In the genomic region with DNA sequence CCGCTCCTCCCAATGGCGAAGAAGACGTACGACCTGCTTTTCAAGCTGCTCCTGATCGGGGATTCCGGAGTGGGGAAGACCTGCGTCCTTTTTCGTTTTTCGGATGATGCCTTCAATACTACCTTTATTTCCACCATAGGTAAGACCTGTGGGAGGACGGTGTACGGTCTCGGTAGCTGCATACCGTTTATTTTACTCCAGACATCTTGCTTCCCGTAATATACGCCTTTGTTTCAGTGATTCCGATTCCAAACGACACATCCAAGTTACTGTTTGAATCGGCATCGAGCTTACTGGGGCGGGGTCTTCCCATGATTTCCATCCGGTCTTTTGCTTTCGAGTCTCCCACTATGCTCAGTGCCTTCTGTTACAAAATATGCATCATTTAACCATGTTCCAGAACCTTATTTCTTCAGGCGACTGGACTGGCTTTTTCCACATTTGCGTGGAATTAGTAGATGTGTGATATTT, we compare ENCODE assay signal across 1 cellular context.
TF ChIP-seq lines count a peak whose summit lies in the region.

No MANE protein-coding gene starts in this region.

TF ChIP-seq in HCT116, 20 proteins besides CTCF, POLR2A, EP300 and RAD21 (continued from another document):
- TF ChIP-seq, protein P1, sequence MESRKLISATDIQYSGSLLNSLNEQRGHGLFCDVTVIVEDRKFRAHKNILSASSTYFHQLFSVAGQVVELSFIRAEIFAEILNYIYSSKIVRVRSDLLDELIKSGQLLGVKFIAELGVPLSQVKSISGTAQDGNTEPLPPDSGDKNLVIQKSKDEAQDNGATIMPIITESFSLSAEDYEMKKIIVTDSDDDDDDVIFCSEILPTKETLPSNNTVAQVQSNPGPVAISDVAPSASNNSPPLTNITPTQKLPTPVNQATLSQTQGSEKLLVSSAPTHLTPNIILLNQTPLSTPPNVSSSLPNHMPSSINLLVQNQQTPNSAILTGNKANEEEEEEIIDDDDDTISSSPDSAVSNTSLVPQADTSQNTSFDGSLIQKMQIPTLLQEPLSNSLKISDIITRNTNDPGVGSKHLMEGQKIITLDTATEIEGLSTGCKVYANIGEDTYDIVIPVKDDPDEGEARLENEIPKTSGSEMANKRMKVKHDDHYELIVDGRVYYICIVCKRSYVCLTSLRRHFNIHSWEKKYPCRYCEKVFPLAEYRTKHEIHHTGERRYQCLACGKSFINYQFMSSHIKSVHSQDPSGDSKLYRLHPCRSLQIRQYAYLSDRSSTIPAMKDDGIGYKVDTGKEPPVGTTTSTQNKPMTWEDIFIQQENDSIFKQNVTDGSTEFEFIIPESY (IDR thresholded peaks at IDR 0.05; ENCODE audit: extremely low read depth, insufficient replicate concordance, low read length), result no peak
- TF ChIP-seq POLR2AphosphoS5 (IDR thresholded peaks at IDR 0.05; ENCODE audit: low read depth, low read length), result no peak
- TF ChIP-seq CEBPB (IDR thresholded peaks at IDR 0.05; ENCODE audit: low read depth), result no peak
- TF ChIP-seq ZNF274 (IDR thresholded peaks at IDR 0.05; ENCODE audit: low read depth, low read length), result no peak
- TF ChIP-seq ELF1 (IDR thresholded peaks at IDR 0.05; ENCODE audit: borderline replicate concordance, low read depth), result no peak
- TF ChIP-seq, protein P2, sequence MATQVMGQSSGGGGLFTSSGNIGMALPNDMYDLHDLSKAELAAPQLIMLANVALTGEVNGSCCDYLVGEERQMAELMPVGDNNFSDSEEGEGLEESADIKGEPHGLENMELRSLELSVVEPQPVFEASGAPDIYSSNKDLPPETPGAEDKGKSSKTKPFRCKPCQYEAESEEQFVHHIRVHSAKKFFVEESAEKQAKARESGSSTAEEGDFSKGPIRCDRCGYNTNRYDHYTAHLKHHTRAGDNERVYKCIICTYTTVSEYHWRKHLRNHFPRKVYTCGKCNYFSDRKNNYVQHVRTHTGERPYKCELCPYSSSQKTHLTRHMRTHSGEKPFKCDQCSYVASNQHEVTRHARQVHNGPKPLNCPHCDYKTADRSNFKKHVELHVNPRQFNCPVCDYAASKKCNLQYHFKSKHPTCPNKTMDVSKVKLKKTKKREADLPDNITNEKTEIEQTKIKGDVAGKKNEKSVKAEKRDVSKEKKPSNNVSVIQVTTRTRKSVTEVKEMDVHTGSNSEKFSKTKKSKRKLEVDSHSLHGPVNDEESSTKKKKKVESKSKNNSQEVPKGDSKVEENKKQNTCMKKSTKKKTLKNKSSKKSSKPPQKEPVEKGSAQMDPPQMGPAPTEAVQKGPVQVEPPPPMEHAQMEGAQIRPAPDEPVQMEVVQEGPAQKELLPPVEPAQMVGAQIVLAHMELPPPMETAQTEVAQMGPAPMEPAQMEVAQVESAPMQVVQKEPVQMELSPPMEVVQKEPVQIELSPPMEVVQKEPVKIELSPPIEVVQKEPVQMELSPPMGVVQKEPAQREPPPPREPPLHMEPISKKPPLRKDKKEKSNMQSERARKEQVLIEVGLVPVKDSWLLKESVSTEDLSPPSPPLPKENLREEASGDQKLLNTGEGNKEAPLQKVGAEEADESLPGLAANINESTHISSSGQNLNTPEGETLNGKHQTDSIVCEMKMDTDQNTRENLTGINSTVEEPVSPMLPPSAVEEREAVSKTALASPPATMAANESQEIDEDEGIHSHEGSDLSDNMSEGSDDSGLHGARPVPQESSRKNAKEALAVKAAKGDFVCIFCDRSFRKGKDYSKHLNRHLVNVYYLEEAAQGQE (IDR thresholded peaks at IDR 0.05; ENCODE audit: low read depth), result no peak
- TF ChIP-seq, protein P3, sequence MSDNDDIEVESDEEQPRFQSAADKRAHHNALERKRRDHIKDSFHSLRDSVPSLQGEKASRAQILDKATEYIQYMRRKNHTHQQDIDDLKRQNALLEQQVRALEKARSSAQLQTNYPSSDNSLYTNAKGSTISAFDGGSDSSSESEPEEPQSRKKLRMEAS (IDR thresholded peaks at IDR 0.05), result no peak
